Comparison of ENCODE assay signal across 12 cellular contexts in the genomic region with DNA sequence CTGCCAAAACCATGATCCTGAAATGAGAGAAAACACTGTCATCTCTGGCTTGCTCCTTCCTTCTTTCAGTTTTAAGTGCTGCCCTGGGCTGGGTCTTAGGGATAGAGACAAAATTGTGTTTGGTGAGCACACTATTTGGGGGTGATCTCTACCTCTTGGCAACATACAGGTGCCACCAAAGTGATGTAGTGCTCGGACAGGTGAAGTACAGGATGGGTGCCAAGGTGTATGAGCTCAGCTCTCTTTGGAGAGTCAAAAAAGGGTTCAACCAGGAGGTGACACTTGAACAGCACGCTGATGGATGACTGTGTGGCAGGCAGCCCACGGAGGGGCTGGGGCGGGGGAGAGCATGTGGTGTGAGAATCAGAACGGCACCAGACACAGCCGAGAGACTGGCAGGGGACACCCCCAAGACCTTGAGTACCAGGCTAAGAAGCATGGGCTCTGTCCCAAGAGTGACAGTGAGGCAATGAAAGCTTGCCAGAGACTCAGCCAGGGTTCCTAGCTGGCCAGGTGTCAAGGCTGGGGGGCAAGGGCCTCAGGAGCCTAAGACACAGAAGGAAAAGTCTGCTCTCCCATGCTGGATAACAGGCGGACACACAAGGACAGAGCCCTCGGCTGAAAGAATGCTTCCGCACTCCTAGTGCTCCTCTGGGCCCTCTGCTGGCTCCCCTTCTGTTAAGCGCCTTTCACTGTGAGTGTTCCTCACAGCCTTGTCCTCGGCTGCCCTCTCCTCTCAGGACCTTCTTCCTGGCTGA. TPM values are rescaled to one million over a fixed set of nuclear protein-coding genes. Genes with fewer than 3 reads are reported as not detected.
DNase-seq lines count a peak whose midpoint lies in the region; ATAC-seq, FAIRE-seq and TF ChIP-seq lines count a peak whose summit lies in the region.
"Had no signal": no experiment of that assay in that cellular context is flagged by ENCODE, and none has a peak within 500 bp of the region (broad histone marks: within the 10 kb centered on the region; RNA-seq: fewer than 3 reads in every experiment).

No MANE protein-coding gene starts in this region.

- no peaks in the 10 kb centered on the region for H3K27me3 ChIP-seq in CD8-positive, alpha-beta T cell (ENCODE audit: insufficient read depth, low read length)
- H3K27me3 ChIP-seq in GM23338 (ENCODE audit: insufficient read depth) (no peaks in the 10 kb centered on the region), sigmoid colon (no peaks in the 10 kb centered on the region)
- no peaks in the 10 kb centered on the region for H3K27me3 ChIP-seq in naive thymus-derived CD4-positive, alpha-beta T cell (ENCODE audit: control insufficient read depth in 2 of 2, insufficient read depth in 2 of 2, low read length in 2 of 2)

- H3K27me3 Mint-ChIP-seq in CD8-positive, alpha-beta T cell (ENCODE audit: low read depth) = no peaks in the 10 kb centered on the region
- peaks cover 25% of the 10 kb centered on the region for H3K27me3 Mint-ChIP-seq in GM23338 (ENCODE audit: insufficient read depth, low read depth, poor library complexity)
- peaks cover 0 to 1% (median 0%) of the 10 kb centered on the region in 5 donors for H3K27me3 Mint-ChIP-seq in naive thymus-derived CD4-positive, alpha-beta T cell

- peak overlapping the region; percentile 35 for H3K4me3 Mint-ChIP-seq in CD8-positive, alpha-beta T cell
- H3K4me3 Mint-ChIP-seq in GM23338 = peak overlapping the region; percentile 97; the same call in 2 of the 3 replicates
- H3K4me3 Mint-ChIP-seq in naive thymus-derived CD4-positive, alpha-beta T cell = peak overlapping the region in 7 of 10 donors; percentile 33 to 67 (median 61)

- no peak overlapping the region for H3K4me3 ChIP-seq in CD8-positive, alpha-beta T cell (ENCODE audit: low read depth, low read length)
- H3K4me3 ChIP-seq in GM23338 = no peak overlapping the region
- no peak overlapping the region for H3K4me3 ChIP-seq in astrocyte of the cerebellum (ENCODE audit: low read depth, low read length)
- H3K4me3 ChIP-seq in naive thymus-derived CD4-positive, alpha-beta T cell (ENCODE audit: low read length) = no peak overlapping the region
- no peak overlapping the region for H3K4me3 ChIP-seq in sigmoid colon

- no peaks in the 10 kb centered on the region for H3K9me3 ChIP-seq in CD8-positive, alpha-beta T cell (ENCODE audit: low read length)
- no peaks in the 10 kb centered on the region for H3K9me3 ChIP-seq in naive thymus-derived CD4-positive, alpha-beta T cell (ENCODE audit: control insufficient read depth in 2 of 3, low read length in 3 of 3)
- H3K9me3 ChIP-seq in sigmoid colon = no peaks in the 10 kb centered on the region

- no peak for TF ChIP-seq CTCF in CD8-positive, alpha-beta T cell (IDR thresholded peaks at IDR 0.05)
- TF ChIP-seq CTCF in GM23338 (conservative IDR thresholded peaks at IDR 0.05; ENCODE audit: low read depth in 2 of 2) = peak in 1 of 2 experiments; percentile 25; a peak in 1 of 4 replicates
- peak; percentile 24 for TF ChIP-seq CTCF in astrocyte of the cerebellum (IDR thresholded peaks at IDR 0.05; ENCODE audit: low read depth, low read length, missing control alignments)
- no peak for TF ChIP-seq CTCF in sigmoid colon (IDR thresholded peaks at IDR 0.05)

- H2AFZ ChIP-seq in GM23338 = no peak overlapping the region

- H3K4me1 ChIP-seq in CD8-positive, alpha-beta T cell (ENCODE audit: insufficient read depth, low read length) = peaks cover 12% of the 10 kb centered on the region
- H3K4me1 ChIP-seq in GM23338 (ENCODE audit: insufficient read depth) (peaks cover 5% of the 10 kb centered on the region; the same call in 1 of the 2 replicates), sigmoid colon (peaks cover 0 to 28% (median 18%) of the 10 kb centered on the region in 4 donors)
- H3K4me1 ChIP-seq in naive thymus-derived CD4-positive, alpha-beta T cell (ENCODE audit: control insufficient read depth in 2 of 2, insufficient read depth in 2 of 2, low read length in 2 of 2) = peaks cover 11 to 18% of the 10 kb centered on the region in 2 donors

- in situ Hi-C loops in astrocyte of the cerebellum (cut with HindIII; ENCODE audit: low sequenced_read_pairs) = no loop called here

- H4K20me1 ChIP-seq in GM23338 (replicated peaks; ENCODE audit: insufficient read depth) = peaks cover 22% of the 10 kb centered on the region

- TF ChIP-seq POLR2A in GM12892 (IDR thresholded peaks at IDR 0.05; ENCODE audit: low read depth, low read length) (no peak), sigmoid colon (IDR thresholded peaks at IDR 0.05) (no peak)

- no peak overlapping the region for H3K4me2 ChIP-seq in GM23338

- H3K4me1 Mint-ChIP-seq in CD8-positive, alpha-beta T cell (ENCODE audit: low read depth) = peaks cover 28% of the 10 kb centered on the region
- peaks cover 27% of the 10 kb centered on the region for H3K4me1 Mint-ChIP-seq in GM23338
- peaks cover 13 to 53% (median 38%) of the 10 kb centered on the region in 7 donors for H3K4me1 Mint-ChIP-seq in naive thymus-derived CD4-positive, alpha-beta T cell

- POLR2A ChIA-PET in CD8-positive, alpha-beta T cell (lab: Charles Lee) = no interaction called here
- POLR2A ChIA-PET in naive thymus-derived CD4-positive, alpha-beta T cell (lab: Charles Lee) = interaction anchor here (1.0 kb wide), 1 partner anchor 75 kb away, joined by 4 read pairs; no protein-coding TSS in a partner anchor

- TF ChIP-seq EP300 in sigmoid colon (IDR thresholded peaks at IDR 0.05) = no peak

- no peak overlapping the region for H3K27ac ChIP-seq in CD8-positive, alpha-beta T cell (ENCODE audit: low read depth, low read length)
- H3K27ac ChIP-seq in GM23338 (ENCODE audit: low read depth) (peak overlapping the region; percentile 39; the same call in 1 of the 2 replicates), sigmoid colon (peak overlapping the region in 1 of 4 donors; percentile 5)
- peak overlapping the region; percentile 72 for H3K27ac ChIP-seq in naive thymus-derived CD4-positive, alpha-beta T cell (ENCODE audit: low read depth, low read length)

- peaks cover 13% of the 10 kb centered on the region for H3K79me2 ChIP-seq in GM23338 (replicated peaks; ENCODE audit: insufficient read depth)

- intact Hi-C loops in CD8-positive, alpha-beta T cell (cut with DNase I, micrococcal nuclease) = loop anchor here (5.0 to 10.0 kb wide), 4 partner anchors 559 to 1474 kb away; partner anchors contain the start of genes HNRNPH1 (in 1 of the 2), PRELID1 (in 1 of the 2), RAB24 (in 1 of the 2) and TMED9 (in 1 of the 2)
- intact Hi-C loops in naive thymus-derived CD4-positive, alpha-beta T cell (cut with micrococcal nuclease) = loop anchor here (5.0 to 10.0 kb wide), 4 partner anchors 39 to 1646 kb away; partner anchors contain the start of genes B4GALT7 (in 1 of the 2) and N4BP3 (in 1 of the 2)
- intact Hi-C loops in sigmoid colon (cut with DNase I) = loop anchor here (5.0 kb wide), 1 partner anchor 56 kb away; no protein-coding TSS in a partner anchor

- H3F3A ChIP-seq in GM23338 (replicated peaks; ENCODE audit: low read depth) = peaks cover 65% of the 10 kb centered on the region

- H3K9me2 ChIP-seq in GM23338 (ENCODE audit: insufficient read depth) = no peaks in the 10 kb centered on the region

- no peak for DNase-seq in CD8-positive, alpha-beta T cell
- DNase-seq in GM23338 (ENCODE audit: low spot score) (no peak), astrocyte of the cerebellum (ENCODE audit: low read depth) (no peak), GM12892 (ENCODE audit: insufficient read length) (no peak), sigmoid colon (no peak)
- no peak for DNase-seq in naive thymus-derived CD4-positive, alpha-beta T cell
- DNase-seq: activated CD8-positive, alpha-beta memory T cell treated with anti-CD3 and anti-CD28 coated beads for 24 hours; NCI-H2081; RPMI8226 had no signal

- CTCF ChIA-PET in CD8-positive, alpha-beta T cell (lab: Charles Lee) = interaction anchor here (1.2 to 18.6 kb wide), 2 partner anchors 31 to 73 kb away, joined by 3 to 411 read pairs; no protein-coding TSS in a partner anchor
- CTCF ChIA-PET in naive thymus-derived CD4-positive, alpha-beta T cell (lab: Charles Lee) = interaction anchor here (0.5 to 11.5 kb wide), 3 partner anchors 36 to 80 kb away, joined by 3 to 117 read pairs (median 3); no protein-coding TSS in a partner anchor

- ATAC-seq in CD8-positive, alpha-beta T cell = no peak
- ATAC-seq in GM23338 = no peak
- no peak for ATAC-seq in naive thymus-derived CD4-positive, alpha-beta T cell
- ATAC-seq in HG03565 (IDR thresholded peaks at IDR 0.05; ENCODE audit: unreplicated experiment) = no peak

- peaks cover 36% of the 10 kb centered on the region for H3K36me3 ChIP-seq in CD8-positive, alpha-beta T cell (ENCODE audit: insufficient read depth, low read length)
- H3K36me3 ChIP-seq in GM23338 (ENCODE audit: insufficient read depth) (peaks cover 36% of the 10 kb centered on the region), sigmoid colon (peaks cover 28 to 55% (median 36%) of the 10 kb centered on the region in 4 donors)
- H3K36me3 ChIP-seq in naive thymus-derived CD4-positive, alpha-beta T cell (ENCODE audit: control insufficient read depth in 2 of 3, insufficient read depth in 3 of 3, low read length in 3 of 3) = peaks cover 0 to 53% (median 17%) of the 10 kb centered on the region in 3 experiments

- H3K36me3 Mint-ChIP-seq in CD8-positive, alpha-beta T cell = peaks cover 61% of the 10 kb centered on the region
- H3K36me3 Mint-ChIP-seq in GM23338 (ENCODE audit: low read depth) = peaks cover 70% of the 10 kb centered on the region
- H3K36me3 Mint-ChIP-seq in naive thymus-derived CD4-positive, alpha-beta T cell = peaks cover 0 to 17% (median 9%) of the 10 kb centered on the region in 5 donors

- H3K27ac Mint-ChIP-seq in CD8-positive, alpha-beta T cell = peak overlapping the region; percentile 78
- no peak overlapping the region; the same call in 1 of the 2 replicates for H3K27ac Mint-ChIP-seq in GM23338
- peak overlapping the region in 8 of 9 donors; percentile 55 to 87 (median 76) for H3K27ac Mint-ChIP-seq in naive thymus-derived CD4-positive, alpha-beta T cell

- 82 to 86% methylated on average over 11 of the region's 11 CpGs for WGBS in sigmoid colon, 2 donors

- no peak for FAIRE-seq in GM12892 (lab: Jason Lieb, UNC)

- no peaks in the 10 kb centered on the region for H3K9me3 Mint-ChIP-seq in CD8-positive, alpha-beta T cell
- no peaks in the 10 kb centered on the region; the same call in 2 of the 3 replicates for H3K9me3 Mint-ChIP-seq in GM23338
- no peaks in the 10 kb centered on the region for H3K9me3 Mint-ChIP-seq in naive thymus-derived CD4-positive, alpha-beta T cell

RNA-seq across cellular contexts. Expression of gene NHP2, which starts 2.5 kb away (rescaled TPM):
- 10 to 100 TPM; 48.8 to 49.6 TPM for total RNA-seq in CD8-positive, alpha-beta T cell
- total RNA-seq in GM23338 (2014; rRNA removed; shearing (Covaris generic)) = 452 and 455 TPM in 2 replicates
- 435 and 450 TPM in 2 replicates for polyA plus RNA-seq in GM23338 (2016; fragmentation: Nextera tagmentation; extraction: Ambion mirVana)
- total RNA-seq in naive thymus-derived CD4-positive, alpha-beta T cell = 100 to 1,000 TPM in 1 of 5 experiments, 10 to 100 TPM in 4; 50.5 to 149 (median 70.5) TPM
- 100 to 1,000 TPM; 226 to 231 TPM for polyA plus RNA-seq in naive thymus-derived CD4-positive, alpha-beta T cell
- polyA plus RNA-seq in GM12892 (2012; ENCODE audit: missing spikeins) = 162 TPM
- 100 to 1,000 TPM in 3 of 4 donors, 10 to 100 TPM in 1; 77.8 to 231 (median 185) TPM for total RNA-seq in sigmoid colon
- polyA plus RNA-seq in sigmoid colon = 100 to 1,000 TPM; 131 to 177 (median 156) TPM

RNA-seq across cellular contexts. Expression of gene RMND5B, which starts 20.3 kb away (rescaled TPM):
- total RNA-seq in CD8-positive, alpha-beta T cell = 10 to 100 TPM in 1 of 2 experiments, 1 to 10 TPM in 1; 9.3 to 12.6 TPM
- total RNA-seq in GM23338 (2014; rRNA removed; shearing (Covaris generic)) = 83.7 and 101 TPM in 2 replicates
- 47.5 and 50.6 TPM in 2 replicates for polyA plus RNA-seq in GM23338 (2016; fragmentation: Nextera tagmentation; extraction: Ambion mirVana)
- total RNA-seq in naive thymus-derived CD4-positive, alpha-beta T cell = 10 to 100 TPM; 21.0 to 42.7 (median 23.3) TPM
- 10 to 100 TPM; 41.8 to 56.8 TPM for polyA plus RNA-seq in naive thymus-derived CD4-positive, alpha-beta T cell
- 21.9 TPM for polyA plus RNA-seq in GM12892 (2012; ENCODE audit: missing spikeins)
- 10 to 100 TPM; 37.5 to 44.8 (median 42.0) TPM for total RNA-seq in sigmoid colon
- polyA plus RNA-seq in sigmoid colon = 10 to 100 TPM; 25.2 to 36.2 (median 30.5) TPM

RNA-seq across cellular contexts. Expression of gene GMCL2, which starts 36.0 kb away (rescaled TPM):
- total RNA-seq in CD8-positive, alpha-beta T cell = not detected
- 0.07 and 0.08 TPM in 2 replicates for total RNA-seq in GM23338 (2014; rRNA removed; shearing (Covaris generic))
- polyA plus RNA-seq in GM23338 (2016; fragmentation: Nextera tagmentation; extraction: Ambion mirVana) (not detected in 2 replicates), sigmoid colon (under 1 TPM in 1 of 3 donors, not detected in 2; 0.01 TPM)
- total RNA-seq in naive thymus-derived CD4-positive, alpha-beta T cell = not detected
- polyA plus RNA-seq in naive thymus-derived CD4-positive, alpha-beta T cell = not detected
- not detected for polyA plus RNA-seq in GM12892 (2012; ENCODE audit: missing spikeins)
- not detected for total RNA-seq in sigmoid colon
- total RNA-seq: cerebellum, HT1080 had no signal

RNA-seq across cellular contexts. Expression of gene N4BP3, which starts 37.8 kb away (rescaled TPM):
- 10 to 100 TPM; 17.3 to 17.9 TPM for total RNA-seq in CD8-positive, alpha-beta T cell
- total RNA-seq in GM23338 (2014; rRNA removed; shearing (Covaris generic)) = 52.7 and 58.2 TPM in 2 replicates
- polyA plus RNA-seq in GM23338 (2016; fragmentation: Nextera tagmentation; extraction: Ambion mirVana) (9.8 and 10.9 TPM in 2 replicates), sigmoid colon (1 to 10 TPM in 2 of 3 donors, under 1 TPM in 1; 0.69 to 2.3 (median 1.2) TPM)
- 1 to 10 TPM in 3 of 5 experiments, under 1 TPM in 2; 0.79 to 3.5 (median 2.1) TPM for total RNA-seq in naive thymus-derived CD4-positive, alpha-beta T cell
- 1 to 10 TPM in 1 of 2 donors, under 1 TPM in 1; 0.19 to 1.1 TPM for polyA plus RNA-seq in naive thymus-derived CD4-positive, alpha-beta T cell
- polyA plus RNA-seq in GM12892 (2012; ENCODE audit: missing spikeins) = 3.5 TPM
- total RNA-seq in sigmoid colon = 1 to 10 TPM in 3 of 4 donors, under 1 TPM in 1; 0.95 to 3.0 (median 1.6) TPM

RNA-seq across cellular contexts. Expression of gene HNRNPAB, which starts 53.2 kb away (rescaled TPM):
- 10 to 100 TPM; 67.3 to 76.2 TPM for total RNA-seq in CD8-positive, alpha-beta T cell
- 304 and 345 TPM in 2 replicates for total RNA-seq in GM23338 (2014; rRNA removed; shearing (Covaris generic))
- polyA plus RNA-seq in GM23338 (2016; fragmentation: Nextera tagmentation; extraction: Ambion mirVana) = 579 and 599 TPM in 2 replicates
- 100 to 1,000 TPM in 1 of 5 experiments, 10 to 100 TPM in 4; 68.9 to 197 (median 82.6) TPM for total RNA-seq in naive thymus-derived CD4-positive, alpha-beta T cell
- 10 to 100 TPM; 40.6 to 62.4 TPM for polyA plus RNA-seq in naive thymus-derived CD4-positive, alpha-beta T cell
- 168 TPM for polyA plus RNA-seq in GM12892 (2012; ENCODE audit: missing spikeins)
- total RNA-seq in sigmoid colon = 100 to 1,000 TPM in 1 of 4 donors, 10 to 100 TPM in 3; 77.8 to 101 (median 83.0) TPM
- polyA plus RNA-seq in sigmoid colon = 100 to 1,000 TPM; 212 to 227 (median 219) TPM

Comparison
In these comparisons a context has a peak if more than half of its experiments do, and no peak if none do; other contexts are left out.
1. H3K4me3 Mint-ChIP-seq: peak in every context shown above with its lines; median percentile 97 in GM23338; 61 in naive thymus-derived CD4-positive, alpha-beta T cell; 35 in CD8-positive, alpha-beta T cell.